ENCODE assay signal across 31 cellular contexts in genomic region chr15:26580943-26581342, GRCh38.
"Had no signal": no experiment of that assay in that cellular context is flagged by ENCODE, and none has a peak within 500 bp of the region (broad histone marks: within the 10 kb centered on the region; RNA-seq: fewer than 3 reads in every experiment).

No MANE protein-coding gene starts in this region.

- H3K27ac ChIP-seq: adrenal gland, ascending aorta, VCaP had no signal

- H3K36me3 ChIP-seq: adrenal gland, ascending aorta had no signal

- H3K9me3 ChIP-seq: adrenal gland, ascending aorta had no signal

- H3K4me1 ChIP-seq: adrenal gland, ascending aorta had no signal

- DNase-seq: activated B cell treated with CpG ODN at 0.5 μM for 24 hours; activated CD4-positive, alpha-beta memory T cell treated with anti-CD3 and anti-CD28 coated beads for 36 hours; activated CD4-positive, alpha-beta T cell treated with anti-CD3 and anti-CD28 coated beads for 4 hours; activated CD4-positive, alpha-beta T cell treated with anti-CD3 and anti-CD28 coated beads, Interleukin-2, amount 10 ng/mL, durations not matched to agents 24 days and 14 days; activated CD4-positive, alpha-beta T cell treated with anti-CD3 and anti-CD28 coated beads, Interleukin-2, amount 50 U/mL, for 1 hour; activated CD4-positive, alpha-beta T cell treated with anti-CD3 and anti-CD28 coated beads, Interleukin-2, amount 50 U/mL, for 4 hours; activated CD4-positive, CD25-positive, alpha-beta regulatory T cell treated with anti-CD3 and anti-CD28 coated beads, Interleukin-2, amount 50 U/mL, for 72 hours; activated CD8-positive, alpha-beta memory T cell treated with anti-CD3 and anti-CD28 coated beads, Interleukin-2, amount 50 U/mL, for 4 hours; activated CD8-positive, alpha-beta T cell treated with anti-CD3 and anti-CD28 coated beads for 36 hours; activated effector memory CD4-positive, alpha-beta T cell treated with anti-CD3 and anti-CD28 coated beads, Interleukin-2, amount 50 U/mL, for 16 hours; activated gamma-delta T cell treated with Interleukin-2 at 50 U/mL for 16 hours; activated naive CD4-positive, alpha-beta T cell; activated naive CD4-positive, alpha-beta T cell treated with anti-CD3 and anti-CD28 coated beads for 36 hours; activated naive CD4-positive, alpha-beta T cell treated with anti-CD3 and anti-CD28 coated beads, Interleukin-2, amount 50 U/mL, for 16 hours; activated naive CD8-positive, alpha-beta T cell treated with anti-CD3 and anti-CD28 coated beads for 36 hours; activated T-cell treated with anti-CD3 and anti-CD28 coated beads for 4 hours; activated T-cell treated with anti-CD3 and anti-CD28 coated beads, Interleukin-2, amount 50 U/mL, for 1 hour; activated T-cell treated with anti-CD3 and anti-CD28 coated beads, Interleukin-2, amount 50 U/mL, for 4 hours; activated T-cell treated with anti-CD3 and anti-CD28 coated beads, Interleukin-2, amount 50 U/mL, for 72 hours; adrenal gland; amygdala; anterior cingulate cortex; central memory CD4-positive, alpha-beta T cell; T-helper 1 cell; T-helper 2 cell; T-helper 9 cell had no signal

- FAIRE-seq: TTC549 had no signal

- ATAC-seq: activated CD8-positive, alpha-beta T cell treated with anti-CD3 and anti-CD28 coated beads for 36 hours; activated naive CD4-positive, alpha-beta T cell treated with anti-CD3 and anti-CD28 coated beads, Interleukin-2, amount 50 U/mL, for 72 hours; activated T-cell treated with anti-CD3 and anti-CD28 coated beads, Interleukin-2, amount 50 U/mL, for 4 hours; activated T-cell treated with anti-CD3 and anti-CD28 coated beads, Interleukin-2, amount 50 U/mL, for 72 hours; activated T-helper 17 cell treated with anti-CD3 and anti-CD28 coated beads, Interleukin-2, amount 50 U/mL, for 72 hours had no signal

- H3K27me3 ChIP-seq: adrenal gland, ascending aorta had no signal

- H3K4me3 ChIP-seq: adrenal gland, ascending aorta had no signal
